14 cellular contexts compared by ENCODE assay signal in the genomic region with DNA sequence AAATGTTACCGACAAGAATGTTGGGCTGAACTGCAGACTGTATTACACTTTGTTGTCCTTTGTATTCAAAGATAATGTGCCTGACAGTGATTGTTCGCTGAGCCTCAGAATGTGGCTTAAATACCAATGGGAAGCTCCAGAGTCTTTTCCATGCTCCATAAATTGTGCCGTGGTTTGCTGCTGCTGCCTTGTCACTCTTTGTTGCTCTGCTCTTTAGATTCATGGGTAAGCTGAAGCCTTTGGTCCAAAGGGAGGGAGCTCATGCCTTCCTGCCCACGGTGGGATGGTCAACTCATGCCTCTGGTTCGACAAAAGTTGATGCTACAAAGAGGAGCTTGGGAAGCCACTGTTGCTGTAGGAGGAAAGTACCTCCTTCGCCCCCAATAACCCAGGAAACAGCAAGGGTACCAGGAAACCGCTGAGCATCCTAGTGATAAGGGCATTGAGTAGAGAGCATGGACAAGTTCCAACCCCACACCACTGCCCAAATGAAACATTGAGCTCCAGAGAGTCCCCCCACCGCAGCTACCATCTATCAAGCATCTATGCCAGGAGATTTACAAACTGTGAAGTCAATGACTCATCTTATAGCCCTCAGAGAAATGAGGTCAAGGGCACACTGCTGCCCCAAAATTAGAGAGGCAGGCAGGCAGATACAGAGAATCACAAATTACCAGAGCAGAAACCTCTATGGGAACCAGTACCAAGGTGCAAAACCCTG.
A peak's percentile ranks its signal among the peaks of the same experiment; 100 is the strongest.
DNase-seq lines count a peak whose midpoint lies in the region; ATAC-seq and TF ChIP-seq lines count a peak whose summit lies in the region.
"Had no signal": no experiment of that assay in that cellular context is flagged by ENCODE, and none has a peak within 500 bp of the region (broad histone marks: within the 10 kb centered on the region; RNA-seq: fewer than 3 reads in every experiment).

No MANE protein-coding gene starts in this region.

- H3K4me1 ChIP-seq in GM23248 (ENCODE audit: insufficient read depth) (peaks cover 29% of the 10 kb centered on the region), adipocyte (ENCODE audit: control insufficient read depth, insufficient read depth, low read length) (peaks cover 15% of the 10 kb centered on the region), hepatocyte (ENCODE audit: insufficient read depth) (peaks cover 3% of the 10 kb centered on the region), uterus (no peaks in the 10 kb centered on the region), right lobe of liver (no peaks in the 10 kb centered on the region)

- peaks cover 12% of the 10 kb centered on the region; the same call in 1 of the 2 replicates for H3F3A ChIP-seq in GM23248 (ENCODE audit: insufficient read depth)

- peak overlapping the region; percentile 27 for H3K27ac ChIP-seq in GM23248
- H3K27ac ChIP-seq in hepatocyte = peak overlapping the region; percentile 79
- H3K27ac ChIP-seq in uterus = peak overlapping the region; percentile 1 to 17
- no peak overlapping the region for H3K27ac ChIP-seq in right lobe of liver
- H3K27ac ChIP-seq in caudate nucleus (ENCODE audit: low read depth, low read length) = no peak overlapping the region
- H3K27ac ChIP-seq: RWPE1 had no signal

- no peak for TF ChIP-seq CTCF in hepatocyte (IDR thresholded peaks at IDR 0.05; ENCODE audit: poor library complexity)
- no peak for TF ChIP-seq CTCF in uterus (IDR thresholded peaks at IDR 0.05)
- no peak for TF ChIP-seq CTCF in right lobe of liver (IDR thresholded peaks at IDR 0.05)

- DNase-seq in GM23248 (peak; percentile 45), adipocyte (ENCODE audit: low read depth) (no peak), hepatocyte (ENCODE audit: low spot score) (no peak), uterus (no peak), right lobe of liver (no peak), caudate nucleus (lab: John Stamatoyannopoulos, UW) (no peak)
- DNase-seq: activated CD4-positive, CD25-positive, alpha-beta regulatory T cell; erythroblast; H9; NCI-H82; stimulated activated CD4-positive, alpha-beta T cell treated with anti-CD3 and anti-CD28 coated beads, Interleukin-1b, Interleukin-23, amount 100 ng/mL, for 48 hours had no signal

- H3K9me3 ChIP-seq in GM23248 (ENCODE audit: low read depth) (no peaks in the 10 kb centered on the region), adipocyte (ENCODE audit: control insufficient read depth, low read length) (no peaks in the 10 kb centered on the region), hepatocyte (ENCODE audit: low read depth) (no peaks in the 10 kb centered on the region), uterus (no peaks in the 10 kb centered on the region), right lobe of liver (no peaks in the 10 kb centered on the region)

- H3K79me2 ChIP-seq in GM23248 (ENCODE audit: insufficient read depth) = no peaks in the 10 kb centered on the region
- no peaks in the 10 kb centered on the region for H3K79me2 ChIP-seq in hepatocyte

- TF ChIP-seq POLR2A in uterus (IDR thresholded peaks at IDR 0.05) (no peak), right lobe of liver (IDR thresholded peaks at IDR 0.05) (no peak)

- WGBS in GM23248 (ENCODE audit: low coverage in 1 of 2, low lambda C conversion rate in 2 of 2, missing lambda C conversion rate in 2 of 2), 2 experiments = 46 to 50% methylated on average over 8 of the region's 8 CpGs
- WGBS in hepatocyte (ENCODE audit: low lambda C conversion rate, missing lambda C conversion rate) = 73% methylated on average over 8 of the region's 8 CpGs
- WGBS in right lobe of liver (ENCODE audit: insufficient coverage, low coverage, low lambda C conversion rate, missing lambda C conversion rate) = 57% methylated on average over 6 of the region's 8 CpGs

- intact Hi-C loops in uterus (cut with DNase I; ENCODE audit: low total_unique reads) = no loop called here
- intact Hi-C loops in right lobe of liver (cut with DNase I) = no loop called here

- H3K4me2 ChIP-seq in GM23248 (ENCODE audit: unreplicated experiment) = peak overlapping the region; percentile 59
- H3K4me2 ChIP-seq in hepatocyte = peak overlapping the region; percentile 25

- ATAC-seq in GM21528 (IDR thresholded peaks at IDR 0.05; ENCODE audit: low FRiP score, unreplicated experiment) (no peak), right lobe of liver (no peak)
- ATAC-seq: HepG2 had no signal

- H3K36me3 ChIP-seq in GM23248 (ENCODE audit: low read depth) (no peaks in the 10 kb centered on the region), adipocyte (ENCODE audit: control insufficient read depth, insufficient read depth, low read length, severe bottlenecking) (no peaks in the 10 kb centered on the region), hepatocyte (replicated peaks; ENCODE audit: insufficient read depth, low read depth) (no peaks in the 10 kb centered on the region), uterus (no peaks in the 10 kb centered on the region), right lobe of liver (no peaks in the 10 kb centered on the region)

- H3K9me2 ChIP-seq in GM23248 (ENCODE audit: insufficient read depth) = no peaks in the 10 kb centered on the region
- H3K9me2 ChIP-seq in hepatocyte (replicated peaks; ENCODE audit: insufficient read depth) = no peaks in the 10 kb centered on the region

- no peak overlapping the region for H3K9ac ChIP-seq in GM23248
- no peak overlapping the region for H3K9ac ChIP-seq in adipocyte (ENCODE audit: low read length)

- H4K20me1 ChIP-seq in GM23248 (ENCODE audit: insufficient read depth) (no peaks in the 10 kb centered on the region), hepatocyte (ENCODE audit: insufficient read depth, poor library complexity, severe bottlenecking) (no peaks in the 10 kb centered on the region)

- H3K27me3 ChIP-seq in GM23248 (replicated peaks; ENCODE audit: insufficient read depth) (0 out of 2 replicates have a peak, but pooled peaks cover 5% of the 10 kb centered on the region), adipocyte (replicated peaks; ENCODE audit: control insufficient read depth, insufficient read depth, low read length) (no peaks in the 10 kb centered on the region), hepatocyte (no peaks in the 10 kb centered on the region), uterus (no peaks in the 10 kb centered on the region), right lobe of liver (no peaks in the 10 kb centered on the region)

- in situ Hi-C loops in GM23248 (cut with MboI) = no loop called here

- H2AFZ ChIP-seq in GM23248 (0 out of 2 replicates have a peak overlapping the region, but pooled peaks have one; percentile 9), hepatocyte (no peak overlapping the region)

- H3K4me3 ChIP-seq in GM23248 (peak overlapping the region; percentile 24; the same call in 1 of the 2 replicates), adipocyte (ENCODE audit: low read length) (peak overlapping the region; percentile 45), hepatocyte (no peak overlapping the region), uterus (no peak overlapping the region), right lobe of liver (no peak overlapping the region)

Comparison
In these comparisons a context has a peak if more than half of its experiments do, and no peak if none do; other contexts are left out.
1. H3K27ac ChIP-seq: peak in GM23248 (single experiment), hepatocyte (single experiment) and uterus (2 of 2); none in right lobe of liver (0 of 3) and caudate nucleus (single experiment).
2. H3K4me3 ChIP-seq: peak in GM23248 (single experiment) and adipocyte (single experiment); none in hepatocyte (single experiment), uterus (0 of 2) and right lobe of liver (0 of 3).